In the genomic region with DNA sequence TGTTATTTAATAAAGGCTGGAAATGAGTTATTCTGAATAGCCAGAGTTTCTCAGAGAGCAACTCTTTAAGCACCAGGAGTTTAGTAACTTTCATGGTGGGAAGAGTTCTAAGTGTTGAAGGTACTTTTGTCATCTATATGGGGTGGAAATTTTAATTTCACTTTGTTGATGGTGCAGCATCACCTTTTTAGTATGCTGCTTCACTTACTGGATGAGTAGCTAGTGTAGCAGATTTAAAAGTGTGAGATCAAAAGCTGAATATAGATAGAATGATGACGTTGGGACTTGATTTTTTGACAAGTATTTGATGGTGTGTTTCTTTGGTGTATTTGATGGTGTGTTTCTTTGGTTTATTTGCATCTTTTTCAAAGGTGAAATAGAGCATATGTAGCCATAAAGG, we compare ENCODE assay signal across 20 cellular contexts. TPM values are rescaled to one million over a fixed set of nuclear protein-coding genes. Genes with fewer than 3 reads are reported as not detected.
DNase-seq lines count a peak whose midpoint lies in the region; TF ChIP-seq lines count a peak whose summit lies in the region.
"Had no signal": no experiment of that assay in that cellular context is flagged by ENCODE, and none has a peak within 500 bp of the region (broad histone marks: within the 10 kb centered on the region; RNA-seq: fewer than 3 reads in every experiment).

No MANE protein-coding gene starts in this region.

- H3K36me3 ChIP-seq in smooth muscle cell (ENCODE audit: low read depth) = no peaks in the 10 kb centered on the region
- H3K36me3 ChIP-seq in effector memory CD4-positive, alpha-beta T cell (ENCODE audit: control insufficient read depth, insufficient read depth, low read length) = no peaks in the 10 kb centered on the region
- H3K36me3 ChIP-seq: uterus had no signal

- peak overlapping the region; percentile 43 for H3K27ac ChIP-seq in cingulate gyrus (ENCODE audit: low read depth, low read length)
- H3K27ac ChIP-seq in smooth muscle cell (ENCODE audit: low read depth) = peak overlapping the region; percentile 21
- no peak overlapping the region for H3K27ac ChIP-seq in effector memory CD4-positive, alpha-beta T cell (ENCODE audit: insufficient read depth, low read length, poor library complexity, severe bottlenecking)
- H3K27ac ChIP-seq: C4-2B, coronary artery, uterus had no signal

- no peak overlapping the region for H3K9ac ChIP-seq in smooth muscle cell (ENCODE audit: low read depth)

- no peak overlapping the region for H3K4me2 ChIP-seq in smooth muscle cell

- H3K4me1 ChIP-seq in smooth muscle cell (ENCODE audit: low read depth) = peaks cover 44% of the 10 kb centered on the region
- H3K4me1 ChIP-seq in effector memory CD4-positive, alpha-beta T cell (ENCODE audit: control insufficient read depth, insufficient read depth, low read length, poor library complexity, severe bottlenecking) = peaks cover 24% of the 10 kb centered on the region

- H2AFZ ChIP-seq in smooth muscle cell (ENCODE audit: low read depth) = no peak overlapping the region

- H3K27me3 ChIP-seq in smooth muscle cell (ENCODE audit: low read depth) = no peaks in the 10 kb centered on the region
- no peaks in the 10 kb centered on the region for H3K27me3 ChIP-seq in effector memory CD4-positive, alpha-beta T cell (replicated peaks; ENCODE audit: control insufficient read depth, insufficient read depth, low read length, poor library complexity, severe bottlenecking)
- H3K27me3 ChIP-seq: uterus had no signal

- H3F3A ChIP-seq in smooth muscle cell (ENCODE audit: low read depth) = peaks cover 13% of the 10 kb centered on the region

- no peaks in the 10 kb centered on the region for H3K27me3 Mint-ChIP-seq in activated T-cell treated with anti-CD3 and anti-CD28 coated beads, Interleukin-2, amount 50 U/mL, for 24 hours
- no peaks in the 10 kb centered on the region for H3K27me3 Mint-ChIP-seq in HFFc6 (ENCODE audit: insufficient read depth)
- H3K27me3 Mint-ChIP-seq: activated CD4-positive, alpha-beta T cell treated with anti-CD3 and anti-CD28 coated beads, Interleukin-2, amount 10 ng/mL, durations not matched to agents 7 days and 5 days; T-cell had no signal

- TF ChIP-seq CTCF in HFFc6 (IDR thresholded peaks at IDR 0.05) (no peak), smooth muscle cell (IDR thresholded peaks at IDR 0.05; ENCODE audit: borderline replicate concordance, insufficient read depth, poor library complexity, severe bottlenecking) (no peak)

- peaks cover 2% of the 10 kb centered on the region for H3K9me3 Mint-ChIP-seq in activated T-cell treated with anti-CD3 and anti-CD28 coated beads, Interleukin-2, amount 50 U/mL, for 24 hours
- H3K9me3 Mint-ChIP-seq in HFFc6 = no peaks in the 10 kb centered on the region
- H3K9me3 Mint-ChIP-seq: activated CD4-positive, alpha-beta T cell treated with anti-CD3 and anti-CD28 coated beads, Interleukin-2, amount 10 ng/mL, durations not matched to agents 7 days and 5 days; T-cell had no signal

- no peak overlapping the region for H3K4me3 ChIP-seq in smooth muscle cell
- no peak overlapping the region for H3K4me3 ChIP-seq in effector memory CD4-positive, alpha-beta T cell (ENCODE audit: insufficient read depth, low read depth, low read length, poor library complexity, severe bottlenecking)
- H3K4me3 ChIP-seq: coronary artery, mucosa of descending colon, uterus had no signal

- H4K20me1 ChIP-seq in smooth muscle cell (ENCODE audit: low read depth) = peaks cover 83% of the 10 kb centered on the region

- H3K4me3 Mint-ChIP-seq in activated T-cell treated with anti-CD3 and anti-CD28 coated beads, Interleukin-2, amount 50 U/mL, for 24 hours = no peak overlapping the region
- H3K4me3 Mint-ChIP-seq in HFFc6 = peak overlapping the region; percentile 37; the same call in 1 of the 2 replicates
- H3K4me3 Mint-ChIP-seq: activated CD4-positive, alpha-beta T cell treated with anti-CD3 and anti-CD28 coated beads, Interleukin-2, amount 10 ng/mL, durations not matched to agents 7 days and 5 days had no signal

- 95% methylated on average over 1 of the region's 1 CpG for WGBS in smooth muscle cell (ENCODE audit: low lambda C conversion rate)

- no peaks in the 10 kb centered on the region for H3K9me3 ChIP-seq in smooth muscle cell (replicated peaks; ENCODE audit: low read depth)
- H3K9me3 ChIP-seq in effector memory CD4-positive, alpha-beta T cell (ENCODE audit: control insufficient read depth, low read length) = no peaks in the 10 kb centered on the region
- H3K9me3 ChIP-seq: mucosa of descending colon, uterus had no signal

- peak overlapping the region; percentile 27 for H3K27ac Mint-ChIP-seq in activated T-cell treated with anti-CD3 and anti-CD28 coated beads, Interleukin-2, amount 50 U/mL, for 24 hours
- H3K27ac Mint-ChIP-seq in HFFc6 = peak overlapping the region; percentile 96
- H3K27ac Mint-ChIP-seq: activated CD4-positive, alpha-beta T cell treated with anti-CD3 and anti-CD28 coated beads, Interleukin-2, amount 10 ng/mL, durations not matched to agents 7 days and 5 days had no signal

- H3K4me1 Mint-ChIP-seq in activated T-cell treated with anti-CD3 and anti-CD28 coated beads, Interleukin-2, amount 50 U/mL, for 24 hours (ENCODE audit: low read depth) = peaks cover 74% of the 10 kb centered on the region
- H3K4me1 Mint-ChIP-seq in HFFc6 (ENCODE audit: low read depth) = peaks cover 83% of the 10 kb centered on the region

- peaks cover 80% of the 10 kb centered on the region for H3K79me2 ChIP-seq in smooth muscle cell (ENCODE audit: low read depth)

- no peak for DNase-seq in activated T-cell treated with anti-CD3 and anti-CD28 coated beads, Interleukin-2, amount 50 U/mL, for 24 hours
- no peak for DNase-seq in activated T-cell treated with anti-CD3 and anti-CD28 coated beads for 4 hours
- DNase-seq in HFFc6 = no peak
- DNase-seq in smooth muscle cell (lab: John Stamatoyannopoulos, UW; ENCODE audit: unreplicated experiment) = no peak
- no peak for DNase-seq in inferior parietal cortex (ENCODE audit: extremely low spot score)
- no peak for DNase-seq in NCI-H69 (lab: John Stamatoyannopoulos, UW)
- DNase-seq in effector memory CD4-positive, alpha-beta T cell = no peak
- DNase-seq: activated CD4-positive, alpha-beta T cell treated with anti-CD3 and anti-CD28 coated beads, Interleukin-2, amount 10 ng/mL, durations not matched to agents 7 days and 5 days; activated naive CD4-positive, alpha-beta T cell; left ventricle myocardium superior; mucosa of descending colon; NCI-H1436; NCI-H524 treated with DMSO at 0.1 percent for 48 hours; nucleus accumbens; stimulated activated CD4-positive, alpha-beta T cell treated with anti-CD3 and anti-CD28 coated beads, Interleukin-4, amount 100 ng/mL, for 1 hour; T-cell; uterus had no signal

- peaks cover 4% of the 10 kb centered on the region for H3K36me3 Mint-ChIP-seq in activated T-cell treated with anti-CD3 and anti-CD28 coated beads, Interleukin-2, amount 50 U/mL, for 24 hours (ENCODE audit: low read depth)
- peaks cover 16% of the 10 kb centered on the region for H3K36me3 Mint-ChIP-seq in HFFc6 (ENCODE audit: low read depth)

RNA-seq across cellular contexts. Expression of gene MAP4K4, which starts 47.3 kb away (rescaled TPM):
- 100 to 1,000 TPM; 103 to 124 (median 121) TPM for total RNA-seq in HFFc6 (2021; fragmentation: NEBNext Ultra II Directional; extraction: Animal tissue kit (Norgen Biotek cat#: 25700))
- 90.9 and 107 TPM in 2 replicates for total RNA-seq in smooth muscle cell
- polyA plus RNA-seq in smooth muscle cell = 68.9 and 76.9 TPM in 2 replicates
